In the genomic region with DNA sequence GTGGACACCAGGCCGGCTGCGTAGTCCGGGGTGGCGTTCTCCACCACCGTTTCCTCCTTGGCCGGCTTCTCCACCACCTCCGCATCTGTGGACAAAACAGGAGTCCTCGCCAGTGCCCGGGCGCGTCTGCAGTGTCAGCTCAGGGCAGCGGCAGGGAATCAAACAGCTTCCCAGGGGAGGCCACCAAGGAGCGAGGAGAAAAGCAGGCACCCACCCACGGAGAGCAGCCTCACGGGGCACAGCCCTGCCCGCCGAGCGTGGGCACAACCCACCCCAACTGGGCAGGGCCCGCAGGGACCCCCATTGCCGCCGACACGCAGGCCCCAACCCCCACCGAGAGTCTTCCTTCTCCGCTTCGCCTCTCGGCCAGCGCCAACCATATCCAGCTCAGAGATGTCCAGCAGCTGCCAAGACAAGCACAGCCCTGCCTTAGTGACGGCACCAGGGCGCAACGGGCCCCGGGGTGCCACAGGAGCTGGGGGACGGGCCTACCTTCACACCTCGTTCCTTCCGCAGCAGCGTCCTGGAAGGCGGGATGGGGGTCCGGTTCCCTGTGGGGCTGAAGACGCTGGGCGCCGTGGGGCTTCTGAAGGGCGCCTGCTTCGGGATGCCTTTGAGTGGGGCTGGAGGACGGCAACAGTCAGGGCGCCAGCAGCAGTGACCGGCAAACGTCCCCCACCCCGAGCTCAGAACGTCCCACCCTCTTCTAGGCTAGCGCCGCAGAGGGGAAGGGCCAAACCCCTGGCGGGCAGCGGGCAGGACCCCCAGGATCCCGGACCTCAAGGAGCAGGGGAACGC, we compare ENCODE assay signal across 20 cellular contexts.
"Had no signal": no experiment of that assay in that cellular context is flagged by ENCODE, and none has a peak within 500 bp of the region (broad histone marks: within the 10 kb centered on the region; RNA-seq: fewer than 3 reads in every experiment).

No MANE protein-coding gene starts in this region.

- H3K4me1 Mint-ChIP-seq: brain had no signal

- H3K4me3 ChIP-seq: colonic mucosa, heart left ventricle, ovary, smooth muscle cell, uterus had no signal

- H3K27me3 ChIP-seq: colonic mucosa, heart left ventricle, ovary, uterus had no signal

- H3K9me3 ChIP-seq: colonic mucosa, heart left ventricle, ovary, uterus had no signal

- ATAC-seq: heart left ventricle, left lobe of liver, sciatic nerve had no signal

- DNase-seq: activated CD4-positive, alpha-beta T cell treated with anti-CD3 and anti-CD28 coated beads for 1 hour; activated naive CD4-positive, alpha-beta T cell treated with anti-CD3 and anti-CD28 coated beads, Interleukin-2, amount 10 ng/mL, durations not matched to agents 7 days and 5 days; activated naive CD8-positive, alpha-beta T cell treated with anti-CD3 and anti-CD28 coated beads, Interleukin-2, amount 50 U/mL, for 24 hours; anterior cingulate cortex; central memory CD4-positive, alpha-beta T cell; erythroblast; heart left ventricle; midbrain; stimulated activated CD4-positive, alpha-beta T cell treated with anti-CD3 and anti-CD28 coated beads, Interleukin-4, amount 100 ng/mL, for 4 hours; stimulated activated naive CD4-positive, alpha-beta T cell; uterus had no signal

- H3K4me3 Mint-ChIP-seq: activated naive CD4-positive, alpha-beta T cell treated with anti-CD3 and anti-CD28 coated beads, Interleukin-2, amount 10 ng/mL, durations not matched to agents 7 days and 5 days; activated naive CD8-positive, alpha-beta T cell treated with anti-CD3 and anti-CD28 coated beads, Interleukin-2, amount 50 U/mL, for 24 hours; brain; T-helper 1 cell treated with Interleukin-12 subunit alpha and Interleukin-12 subunit beta and Interleukin-4 antibody, amounts not matched to agents 30 μg/mL and 1 μg/mL, for 36 hours had no signal

- H3K27ac ChIP-seq: colonic mucosa, heart left ventricle, ovary, uterus, VCaP had no signal

- H3K4me1 ChIP-seq: colonic mucosa, uterus had no signal

- H3K27ac Mint-ChIP-seq: activated naive CD4-positive, alpha-beta T cell treated with anti-CD3 and anti-CD28 coated beads, Interleukin-2, amount 10 ng/mL, durations not matched to agents 7 days and 5 days; activated naive CD8-positive, alpha-beta T cell treated with anti-CD3 and anti-CD28 coated beads, Interleukin-2, amount 50 U/mL, for 24 hours; activated T-helper 2 cell treated with anti-CD3 and anti-CD28 coated beads, Interferon-gamma antibody, Interleukin-2, Interleukin-4, amounts not matched to agents 10 μg/mL and 5 μg/mL and 100 μg/mL, durations not matched to agents 14 hours and 24 hours and 36 hours; brain; T-helper 1 cell treated with Interleukin-12 subunit alpha and Interleukin-12 subunit beta and Interleukin-4 antibody, amounts not matched to agents 30 μg/mL and 1 μg/mL, for 36 hours had no signal

- H3K27me3 Mint-ChIP-seq: activated naive CD4-positive, alpha-beta T cell treated with anti-CD3 and anti-CD28 coated beads, Interleukin-2, amount 10 ng/mL, durations not matched to agents 7 days and 5 days; activated naive CD8-positive, alpha-beta T cell treated with anti-CD3 and anti-CD28 coated beads, Interleukin-2, amount 50 U/mL, for 24 hours; brain had no signal

- H3K36me3 ChIP-seq: ovary, uterus had no signal

- H3K9me3 Mint-ChIP-seq: activated naive CD4-positive, alpha-beta T cell treated with anti-CD3 and anti-CD28 coated beads, Interleukin-2, amount 10 ng/mL, durations not matched to agents 7 days and 5 days; activated naive CD8-positive, alpha-beta T cell treated with anti-CD3 and anti-CD28 coated beads, Interleukin-2, amount 50 U/mL, for 24 hours; activated T-helper 2 cell treated with anti-CD3 and anti-CD28 coated beads, Interferon-gamma antibody, Interleukin-2, Interleukin-4, amounts not matched to agents 10 μg/mL and 5 μg/mL and 100 μg/mL, durations not matched to agents 14 hours and 24 hours and 36 hours; brain; T-helper 1 cell treated with Interleukin-12 subunit alpha and Interleukin-12 subunit beta and Interleukin-4 antibody, amounts not matched to agents 30 μg/mL and 1 μg/mL, for 36 hours had no signal
